ENCODE assay signal across 29 cellular contexts in the genomic region with DNA sequence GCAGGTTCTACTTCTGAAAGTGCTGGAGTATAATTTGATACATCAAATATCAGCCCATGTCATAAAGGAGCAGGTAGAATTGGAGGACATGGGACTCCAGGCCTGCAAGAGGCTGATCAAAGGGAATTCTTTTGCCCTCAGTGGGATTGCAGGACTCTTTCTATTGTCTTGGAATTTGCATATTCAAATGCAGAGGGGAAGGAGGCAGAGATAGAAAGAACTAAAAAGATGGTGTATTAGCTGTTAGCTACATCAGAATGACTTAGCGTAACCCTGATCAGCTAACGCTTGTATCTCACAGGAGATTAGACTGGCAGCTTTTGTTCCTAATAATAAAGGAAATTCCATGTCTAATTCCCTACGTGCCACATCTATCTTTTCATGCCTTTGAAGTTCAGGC.
"Had no signal": no experiment of that assay in that cellular context is flagged by ENCODE, and none has a peak within 500 bp of the region (broad histone marks: within the 10 kb centered on the region; RNA-seq: fewer than 3 reads in every experiment).

No MANE protein-coding gene starts in this region.

- H3K4me1 Mint-ChIP-seq: activated CD4-positive, alpha-beta T cell treated with anti-CD3 and anti-CD28 coated beads, Interleukin-2, amount 10 ng/mL, durations not matched to agents 24 days and 14 days; activated naive CD4-positive, alpha-beta T cell treated with anti-CD3 and anti-CD28 coated beads, Interleukin-2, amount 50 U/mL, for 24 hours; activated naive CD8-positive, alpha-beta T cell treated with anti-CD3 and anti-CD28 coated beads, Interleukin-2, amount 10 ng/mL, durations not matched to agents 7 days and 5 days; activated T-helper 17 cell treated with anti-CD3 and anti-CD28 coated beads, Interleukin-2, amount 50 U/mL, for 72 hours; central memory CD8-positive, alpha-beta T cell had no signal

- H3K36me3 Mint-ChIP-seq: activated naive CD4-positive, alpha-beta T cell treated with anti-CD3 and anti-CD28 coated beads, Interleukin-2, amount 50 U/mL, for 24 hours; activated naive CD8-positive, alpha-beta T cell treated with anti-CD3 and anti-CD28 coated beads, Interleukin-2, amount 10 ng/mL, durations not matched to agents 7 days and 5 days had no signal

- H3K27me3 Mint-ChIP-seq: activated CD4-positive, alpha-beta T cell treated with anti-CD3 and anti-CD28 coated beads, Interleukin-2, amount 10 ng/mL, durations not matched to agents 24 days and 14 days; activated CD8-positive, alpha-beta T cell treated with anti-CD3 and anti-CD28 coated beads for 36 hours; activated naive CD4-positive, alpha-beta T cell treated with anti-CD3 and anti-CD28 coated beads, Interleukin-2, amount 50 U/mL, for 24 hours; activated naive CD8-positive, alpha-beta T cell treated with anti-CD3 and anti-CD28 coated beads, Interleukin-2, amount 10 ng/mL, durations not matched to agents 7 days and 5 days; activated T-helper 17 cell treated with anti-CD3 and anti-CD28 coated beads, Interleukin-2, amount 50 U/mL, for 72 hours; central memory CD8-positive, alpha-beta T cell had no signal

- DNase-seq: activated CD4-positive, alpha-beta T cell treated with anti-CD3 and anti-CD28 coated beads, Interleukin-2, amount 10 ng/mL, durations not matched to agents 24 days and 14 days; activated CD4-positive, alpha-beta T cell treated with anti-CD3 and anti-CD28 coated beads, Interleukin-2, amount 50 U/mL, for 4 hours; activated CD8-positive, alpha-beta T cell treated with anti-CD3 and anti-CD28 coated beads for 36 hours; activated effector memory CD4-positive, alpha-beta T cell treated with anti-CD3 and anti-CD28 coated beads, Interleukin-2, amount 50 U/mL, for 16 hours; activated naive CD4-positive, alpha-beta T cell treated with Interleukin-2 at 50 U/mL for 16 hours; activated naive CD8-positive, alpha-beta T cell treated with anti-CD3 and anti-CD28 coated beads, Interleukin-2, amount 10 ng/mL, durations not matched to agents 7 days and 5 days; activated T-cell treated with anti-CD3 and anti-CD28 coated beads, Interleukin-2, amount 50 U/mL, for 1 hour; activated T-cell treated with anti-CD3 and anti-CD28 coated beads, Interleukin-2, amount 50 U/mL, for 72 hours; amygdala; MM.1S; MV-4-11; NCI-H1092; NCI-H1436 treated with DMSO at 0.1 percent for 48 hours; NCI-H1694 treated with DMSO at 0.1 percent for 48 hours; NCI-H2029; NCI-H2171; NCI-H2227 treated with DMSO at 0.1 percent for 48 hours; NCI-H446 treated with DMSO at 0.1 percent for 48 hours; NCI-H524; SHP77; SJCRH30; T1000 had no signal

- H3K4me1 ChIP-seq: ascending aorta, SJCRH30 had no signal

- ATAC-seq: activated CD8-positive, alpha-beta T cell treated with anti-CD3 and anti-CD28 coated beads for 36 hours; activated T-cell treated with anti-CD3 and anti-CD28 coated beads, Interleukin-2, amount 50 U/mL, for 72 hours; activated T-helper 17 cell treated with anti-CD3 and anti-CD28 coated beads, Interleukin-2, amount 50 U/mL, for 72 hours; Panc1 had no signal

- H3K27ac ChIP-seq: ascending aorta, cardiac muscle cell, SJCRH30, SK-N-MC had no signal

- H3K27ac Mint-ChIP-seq: activated CD4-positive, alpha-beta T cell treated with anti-CD3 and anti-CD28 coated beads, Interleukin-2, amount 10 ng/mL, durations not matched to agents 24 days and 14 days; activated CD8-positive, alpha-beta T cell treated with anti-CD3 and anti-CD28 coated beads for 36 hours; activated naive CD4-positive, alpha-beta T cell treated with anti-CD3 and anti-CD28 coated beads, Interleukin-2, amount 50 U/mL, for 24 hours; activated naive CD8-positive, alpha-beta T cell treated with anti-CD3 and anti-CD28 coated beads, Interleukin-2, amount 10 ng/mL, durations not matched to agents 7 days and 5 days; activated T-cell treated with anti-CD3 and anti-CD28 coated beads, Interleukin-2, amount 50 U/mL, for 72 hours; activated T-helper 17 cell treated with anti-CD3 and anti-CD28 coated beads, Interleukin-2, amount 50 U/mL, for 72 hours had no signal

- H3K4me3 Mint-ChIP-seq: activated CD4-positive, alpha-beta T cell treated with anti-CD3 and anti-CD28 coated beads, Interleukin-2, amount 10 ng/mL, durations not matched to agents 24 days and 14 days; activated CD8-positive, alpha-beta T cell treated with anti-CD3 and anti-CD28 coated beads for 36 hours; activated naive CD4-positive, alpha-beta T cell treated with anti-CD3 and anti-CD28 coated beads, Interleukin-2, amount 50 U/mL, for 24 hours; activated naive CD8-positive, alpha-beta T cell treated with anti-CD3 and anti-CD28 coated beads, Interleukin-2, amount 10 ng/mL, durations not matched to agents 7 days and 5 days; activated T-cell treated with anti-CD3 and anti-CD28 coated beads, Interleukin-2, amount 50 U/mL, for 72 hours; activated T-helper 17 cell treated with anti-CD3 and anti-CD28 coated beads, Interleukin-2, amount 50 U/mL, for 72 hours; central memory CD8-positive, alpha-beta T cell had no signal

- H3K36me3 ChIP-seq: ascending aorta, cardiac muscle cell, SJCRH30 had no signal

- H3K27me3 ChIP-seq: ascending aorta, cardiac muscle cell, SJCRH30 had no signal

- H3K9me3 ChIP-seq: ascending aorta, SJCRH30 had no signal

- H3K4me3 ChIP-seq: ascending aorta, cardiac muscle cell, SJCRH30, SK-N-MC had no signal
